ENCODE assay signal across 25 cellular contexts in the genomic region with DNA sequence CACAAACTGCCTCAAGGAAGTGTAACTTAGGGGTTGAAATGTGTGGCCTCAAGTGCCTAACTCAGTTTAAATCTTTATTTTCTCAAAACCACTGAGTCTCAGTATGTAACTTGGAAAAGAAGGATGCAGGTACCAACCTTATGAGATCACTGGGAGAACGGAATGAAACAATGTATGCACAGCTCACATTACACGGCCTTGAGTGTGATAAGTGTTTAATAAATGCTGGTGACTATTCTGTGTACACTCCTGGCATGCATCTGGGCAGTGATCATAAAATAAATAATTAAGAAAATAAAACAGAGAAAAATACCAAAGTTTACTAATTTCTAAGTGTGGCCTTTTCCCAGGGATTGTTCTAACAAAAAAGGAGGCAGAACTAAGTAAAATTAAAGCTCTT.
DNase-seq lines count a peak whose midpoint lies in the region; ATAC-seq, FAIRE-seq and TF ChIP-seq lines count a peak whose summit lies in the region.
"Had no signal": no experiment of that assay in that cellular context is flagged by ENCODE, and none has a peak within 500 bp of the region (broad histone marks: within the 10 kb centered on the region; RNA-seq: fewer than 3 reads in every experiment).

No MANE protein-coding gene starts in this region.

- H3K36me3 Mint-ChIP-seq in mesothelial cell of epicardium: peaks cover 4% of the 10 kb centered on the region
- H3K36me3 Mint-ChIP-seq: CD8-positive, alpha-beta T cell had no signal

- no peak overlapping the region for H2BK120ac ChIP-seq in IMR-90 (ENCODE audit: low read depth, low read length)

- no peak overlapping the region for H4K5ac ChIP-seq in IMR-90 (ENCODE audit: low read depth, low read length)

- no peak overlapping the region for H3K4me3 ChIP-seq in IMR-90 (ENCODE audit: insufficient read depth, low read depth, low read length)
- H3K4me3 ChIP-seq in pancreas: no peak overlapping the region
- H3K4me3 ChIP-seq: BLaER1, HAP-1 had no signal

- H3K4me3 Mint-ChIP-seq in mesothelial cell of epicardium: no peak overlapping the region
- H3K4me3 Mint-ChIP-seq: B cell; CD4-positive, CD25-positive, alpha-beta regulatory T cell; CD8-positive, alpha-beta T cell; HFFc6 had no signal

- no peaks in the 10 kb centered on the region for H3K27me3 Mint-ChIP-seq in mesothelial cell of epicardium (ENCODE audit: low read depth)
- H3K27me3 Mint-ChIP-seq: B cell; CD4-positive, CD25-positive, alpha-beta regulatory T cell had no signal

- no CpG with 5 or more reads among the region's 2 CpGs for WGBS in IMR-90 (ENCODE audit: extremely low coverage in 2 of 2, insufficient read length in 1 of 2), 2 experiments
- 6 to 12% methylated on average over 2 of the region's 2 CpGs for WGBS in pancreas, 2 donors

- no peak for TF ChIP-seq RAD21 in IMR-90 (IDR thresholded peaks at IDR 0.05; ENCODE audit: low read length)

- H3K9me3 ChIP-seq in IMR-90 (ENCODE audit: control insufficient read depth, insufficient read depth, low read length) (peaks cover 2% of the 10 kb centered on the region; the same call in 1 of the 2 replicates), pancreas (no peaks in the 10 kb centered on the region)
- H3K9me3 ChIP-seq: Caco-2, HAP-1 had no signal

- H3K4me1 ChIP-seq in IMR-90 (ENCODE audit: control insufficient read depth, insufficient read depth, low read length): no peaks in the 10 kb centered on the region
- H3K4me1 ChIP-seq in pancreas: peaks cover 0 to 7% (median 3%) of the 10 kb centered on the region in 3 donors
- H3K4me1 ChIP-seq: BLaER1, Caco-2, HAP-1 had no signal

- H3K9me1 ChIP-seq in IMR-90 (ENCODE audit: insufficient read depth, low read length): no peaks in the 10 kb centered on the region; the same call in 1 of the 2 replicates

- peak; percentile 36 for DNase-seq in DMS53 (lab: John Stamatoyannopoulos, UW)
- DNase-seq in DMS53 treated with DMSO at 0.1 percent for 48 hours (lab: John Stamatoyannopoulos, UW; ENCODE audit: unreplicated experiment): no peak
- DNase-seq in NCI-H510A treated with DMSO at 0.1 percent for 48 hours (lab: John Stamatoyannopoulos, UW): peak; percentile 25
- no peak for DNase-seq in NCI-H510A (lab: John Stamatoyannopoulos, UW)
- DNase-seq in IMR-90: no peak
- no peak for DNase-seq in pancreas
- DNase-seq in mesothelial cell of epicardium (ENCODE audit: low spot score in 2 of 2, unreplicated experiment in 2 of 2): no peak
- DNase-seq: Caco-2; CD4-positive, CD25-positive, alpha-beta regulatory T cell; CD8-positive, alpha-beta T cell; DMS153; DMS79 treated with DMSO at 0.1 percent for 48 hours; GF-D8; GOT3; HFFc6 had no signal

- in situ Hi-C loops in IMR-90 (cut with MboI; ENCODE audit: low sequenced_read_pairs): no loop called here

- H3K27ac ChIP-seq in IMR-90 (ENCODE audit: insufficient read depth, low read length): no peak overlapping the region
- H3K27ac ChIP-seq in pancreas: no peak overlapping the region
- H3K27ac ChIP-seq: 22Rv1, BLaER1, C4-2B had no signal

- H3K4me1 Mint-ChIP-seq in mesothelial cell of epicardium: no peaks in the 10 kb centered on the region
- H3K4me1 Mint-ChIP-seq: B cell; CD4-positive, CD25-positive, alpha-beta regulatory T cell had no signal

- H2AFZ ChIP-seq in IMR-90 (replicated peaks; ENCODE audit: low read length, poor library complexity): no peak overlapping the region

- dilution Hi-C loops in IMR-90 (cut with HindIII; ENCODE audit: low sequenced_read_pairs, unreplicated experiment): no loop called here

- H4K8ac ChIP-seq in IMR-90 (ENCODE audit: low read depth in 2 of 2, low read length in 2 of 2): no peak overlapping the region

- POLR2A ChIA-PET in IMR-90 (lab: Charles Lee; ENCODE audit: unreplicated experiment): no interaction called here

- H4K20me1 ChIP-seq in IMR-90 (ENCODE audit: insufficient read depth, low read length): no peaks in the 10 kb centered on the region
- H4K20me1 ChIP-seq: BLaER1 had no signal

- BruUV-seq in IMR-90 (replicated peaks; lab: Mats Ljungman, UMichigan): no TSS peak

- ATAC-seq in IMR-90 (ENCODE audit: low read depth): peak; percentile 46; the same call in 1 of the 2 replicates
- ATAC-seq in pancreas: peak; percentile 57 to 78 (median 72)
- no peak for ATAC-seq in HG02973 (IDR thresholded peaks at IDR 0.05; ENCODE audit: unreplicated experiment)
- ATAC-seq: CD8-positive, alpha-beta T cell had no signal

- CTCF ChIA-PET in IMR-90 (lab: Yijun Ruan, JAX): no interaction called here

- no peak for FAIRE-seq in pancreas (lab: Jason Lieb, UNC)
- FAIRE-seq: A204.1, GM12891, GM18507, H54 had no signal

- H3K18ac ChIP-seq in IMR-90 (ENCODE audit: low read depth, low read length): no peak overlapping the region

- no peak overlapping the region for H3K23ac ChIP-seq in IMR-90 (ENCODE audit: low read depth, low read length)

- H3K27me3 ChIP-seq in IMR-90 (ENCODE audit: control insufficient read depth, insufficient read depth, low read length) (no peaks in the 10 kb centered on the region), pancreas (no peaks in the 10 kb centered on the region)
- H3K27me3 ChIP-seq: BLaER1 had no signal

- no peak overlapping the region for H3K14ac ChIP-seq in IMR-90 (replicated peaks; ENCODE audit: low read depth, low read length)

- no peak overlapping the region for H2AK5ac ChIP-seq in IMR-90 (ENCODE audit: low read depth, low read length)

- no peak overlapping the region for H3K56ac ChIP-seq in IMR-90 (ENCODE audit: extremely low read depth, insufficient read depth, low read length)

- TF ChIP-seq CTCF in IMR-90 (conservative IDR thresholded peaks at IDR 0.05; ENCODE audit: low read depth, low read length) (no peak), pancreas (IDR thresholded peaks at IDR 0.05) (no peak), mesothelial cell of epicardium (IDR thresholded peaks at IDR 0.05; ENCODE audit: unreplicated experiment) (no peak)

- intact Hi-C loops in IMR-90 (cut with micrococcal nuclease): no loop called here
- intact Hi-C loops in pancreas (cut with DNase I): no loop called here

- H2BK15ac ChIP-seq in IMR-90 (ENCODE audit: low read depth, low read length): no peak overlapping the region

- no peak overlapping the region for H2BK5ac ChIP-seq in IMR-90 (ENCODE audit: low read depth, low read length, poor library complexity, severe bottlenecking)

- no peaks in the 10 kb centered on the region for H3K79me1 ChIP-seq in IMR-90 (ENCODE audit: low read depth in 1 of 2, low read length in 2 of 2)

- no peaks in the 10 kb centered on the region for H3K36me3 ChIP-seq in IMR-90 (ENCODE audit: control insufficient read depth, insufficient read depth, low read length)
- no peaks in the 10 kb centered on the region for H3K36me3 ChIP-seq in pancreas
- H3K36me3 ChIP-seq: BLaER1, HAP-1 had no signal

- H3K9ac ChIP-seq in IMR-90 (ENCODE audit: low read depth, low read length): no peak overlapping the region
- H3K9ac ChIP-seq: BLaER1 had no signal

- no peak for TF ChIP-seq POLR2A in IMR-90 (IDR thresholded peaks at IDR 0.05; ENCODE audit: low read depth, low read length)

- H3K27ac Mint-ChIP-seq in mesothelial cell of epicardium: no peak overlapping the region
- H3K27ac Mint-ChIP-seq: B cell; CD4-positive, CD25-positive, alpha-beta regulatory T cell; CD8-positive, alpha-beta T cell; HFFc6 had no signal

- H2BK20ac ChIP-seq in IMR-90 (ENCODE audit: low read depth, low read length): no peak overlapping the region

- H2AK9ac ChIP-seq in IMR-90 (replicated peaks; ENCODE audit: low read depth, low read length, poor library complexity): no peak overlapping the region

- no peak overlapping the region for H3K4ac ChIP-seq in IMR-90 (ENCODE audit: low read depth, low read length)

- H3K4me2 ChIP-seq in IMR-90 (ENCODE audit: low read depth, low read length): no peak overlapping the region
- H3K4me2 ChIP-seq: BLaER1 had no signal

- no peak overlapping the region for H4K91ac ChIP-seq in IMR-90 (ENCODE audit: insufficient read depth, low read depth, low read length)

- H3K9me3 Mint-ChIP-seq in mesothelial cell of epicardium: peaks cover 25% of the 10 kb centered on the region

TF ChIP-seq in IMR-90, 13 proteins besides CTCF, POLR2A, EP300 and RAD21:
- TF ChIP-seq CHD1 (IDR thresholded peaks at IDR 0.05; ENCODE audit: low read depth, low read length): no peak
- no peak for TF ChIP-seq RFX5 (IDR thresholded peaks at IDR 0.05; ENCODE audit: low read depth, low read length)
- TF ChIP-seq MAZ (IDR thresholded peaks at IDR 0.05; ENCODE audit: borderline replicate concordance, low read depth, low read length): no peak
- TF ChIP-seq MXI1 (IDR thresholded peaks at IDR 0.05; ENCODE audit: borderline replicate concordance, low read depth, low read length): no peak
- TF ChIP-seq SMC3 (IDR thresholded peaks at IDR 0.05; ENCODE audit: low read depth, low read length): no peak
- no peak for TF ChIP-seq FOS (IDR thresholded peaks at IDR 0.05; ENCODE audit: low read depth, low read length)
- TF ChIP-seq, protein P1, sequence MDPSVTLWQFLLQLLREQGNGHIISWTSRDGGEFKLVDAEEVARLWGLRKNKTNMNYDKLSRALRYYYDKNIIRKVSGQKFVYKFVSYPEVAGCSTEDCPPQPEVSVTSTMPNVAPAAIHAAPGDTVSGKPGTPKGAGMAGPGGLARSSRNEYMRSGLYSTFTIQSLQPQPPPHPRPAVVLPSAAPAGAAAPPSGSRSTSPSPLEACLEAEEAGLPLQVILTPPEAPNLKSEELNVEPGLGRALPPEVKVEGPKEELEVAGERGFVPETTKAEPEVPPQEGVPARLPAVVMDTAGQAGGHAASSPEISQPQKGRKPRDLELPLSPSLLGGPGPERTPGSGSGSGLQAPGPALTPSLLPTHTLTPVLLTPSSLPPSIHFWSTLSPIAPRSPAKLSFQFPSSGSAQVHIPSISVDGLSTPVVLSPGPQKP (IDR thresholded peaks at IDR 0.05; ENCODE audit: borderline replicate concordance, low read depth, low read length): no peak
- TF ChIP-seq BHLHE40 (IDR thresholded peaks at IDR 0.05; ENCODE audit: low read depth, low read length): no peak
- no peak for TF ChIP-seq MAFK (IDR thresholded peaks at IDR 0.05; ENCODE audit: low read depth, low read length)
- no peak for TF ChIP-seq NFE2L2 (IDR thresholded peaks at IDR 0.05; ENCODE audit: low read depth, low read length)
- TF ChIP-seq CEBPB (IDR thresholded peaks at IDR 0.05; ENCODE audit: low read depth, low read length): no peak
- no peak for TF ChIP-seq RCOR1 (IDR thresholded peaks at IDR 0.05; ENCODE audit: insufficient replicate concordance, low read length)
- TF ChIP-seq, protein P2, sequence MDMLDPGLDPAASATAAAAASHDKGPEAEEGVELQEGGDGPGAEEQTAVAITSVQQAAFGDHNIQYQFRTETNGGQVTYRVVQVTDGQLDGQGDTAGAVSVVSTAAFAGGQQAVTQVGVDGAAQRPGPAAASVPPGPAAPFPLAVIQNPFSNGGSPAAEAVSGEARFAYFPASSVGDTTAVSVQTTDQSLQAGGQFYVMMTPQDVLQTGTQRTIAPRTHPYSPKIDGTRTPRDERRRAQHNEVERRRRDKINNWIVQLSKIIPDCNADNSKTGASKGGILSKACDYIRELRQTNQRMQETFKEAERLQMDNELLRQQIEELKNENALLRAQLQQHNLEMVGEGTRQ (IDR thresholded peaks at IDR 0.05; ENCODE audit: low read depth, low read length): no peak

Comparison
In these comparisons a context has a peak if more than half of its experiments do, and no peak if none do; other contexts are left out.
1. DNase-seq: peak in DMS53 (single experiment) and NCI-H510A treated with DMSO at 0.1 percent for 48 hours (single experiment); none in DMS53 treated with DMSO at 0.1 percent for 48 hours (single experiment), NCI-H510A (single experiment), IMR-90 (single experiment), pancreas (0 of 6) and mesothelial cell of epicardium (0 of 2).